In genomic region chr13:23634897-23635296, GRCh38 we compare ENCODE assay signal across 1 cellular context.
TF ChIP-seq lines count a peak whose summit lies in the region.

No MANE protein-coding gene starts in this region.

TF ChIP-seq in H1, 55 proteins besides CTCF, POLR2A, EP300 and RAD21 (continued from another document):
- TF ChIP-seq ZNF274 (IDR thresholded peaks at IDR 0.05; ENCODE audit: borderline replicate concordance, extremely low read depth, low read length) (no peak), SIN3A (conservative IDR thresholded peaks at IDR 0.05 in 1 of 2, IDR thresholded peaks at IDR 0.05 in 1 of 2; ENCODE audit: low read depth in 1 of 2, low read length in 2 of 2) (no peak)
